In genomic region chr7:77827999-77828398, GRCh38 we compare ENCODE assay signal across 23 cellular contexts. TPM values are rescaled to one million over a fixed set of nuclear protein-coding genes. Genes with fewer than 3 reads are reported as not detected.
DNase-seq lines count a peak whose midpoint lies in the region; ATAC-seq, FAIRE-seq and TF ChIP-seq lines count a peak whose summit lies in the region.
"Had no signal": no experiment of that assay in that cellular context is flagged by ENCODE, and none has a peak within 500 bp of the region (broad histone marks: within the 10 kb centered on the region; RNA-seq: fewer than 3 reads in every experiment).

No MANE protein-coding gene starts in this region.

- peak; percentile 18 for DNase-seq in NCI-H2196 (lab: John Stamatoyannopoulos, UW; ENCODE audit: unreplicated experiment)
- DNase-seq in NCI-H2196 treated with DMSO at 0.1 percent for 48 hours (lab: John Stamatoyannopoulos, UW; ENCODE audit: unreplicated experiment) = no peak
- peak; percentile 62 to 65 for DNase-seq in Kasumi-1 (lab: John Stamatoyannopoulos, UW)
- DNase-seq in OCI-LY7 (ENCODE audit: low spot score) = no peak
- no peak for DNase-seq in activated CD4-positive, alpha-beta T cell treated with anti-CD3 and anti-CD28 coated beads, Interleukin-2, amount 10 ng/mL, durations not matched to agents 7 days and 5 days
- no peak for DNase-seq in neuronal stem cell (ENCODE audit: low spot score)
- DNase-seq: ACHN; activated CD4-positive, alpha-beta T cell treated with anti-CD3 and anti-CD28 coated beads, Interleukin-2, amount 50 U/mL, for 4 hours; activated naive CD4-positive, alpha-beta T cell; CD4-positive, alpha-beta T cell; islet precursor cell; NCI-H1092; NCI-H446 treated with DMSO at 0.1 percent for 48 hours; right lobe of liver; stimulated activated naive CD8-positive, alpha-beta T cell treated with anti-CD3 and anti-CD28 coated beads, Interleukin-15, amount 100 ng/mL, for 72 hours had no signal

- H3K27me3 ChIP-seq in neuronal stem cell (ENCODE audit: control insufficient read depth in 3 of 3, insufficient read depth in 3 of 3, low read depth in 1 of 3, low read length in 3 of 3) = no peaks in the 10 kb centered on the region
- H3K27me3 ChIP-seq: ascending aorta, hepatocyte, right lobe of liver had no signal

- H4K91ac ChIP-seq in neuronal stem cell (ENCODE audit: low read depth, low read length, poor library complexity) = no peak overlapping the region

- WGBS in neuronal stem cell (ENCODE audit: extremely low coverage in 2 of 2, insufficient read length in 2 of 2, insufficient replicate concordance in 1 of 2), 2 donors = no CpG with 5 or more reads among the region's 2 CpGs

- H3K9me2 ChIP-seq in OCI-LY7 (ENCODE audit: insufficient read depth, low read length) = no peaks in the 10 kb centered on the region

- FAIRE-seq in islet of Langerhans (lab: Jason Lieb, UNC) = peak; percentile 45
- FAIRE-seq: GM19239, H54 had no signal

- no peak overlapping the region for H3K4me3 Mint-ChIP-seq in activated CD4-positive, alpha-beta T cell treated with anti-CD3 and anti-CD28 coated beads, Interleukin-2, amount 10 ng/mL, durations not matched to agents 7 days and 5 days
- H3K4me3 Mint-ChIP-seq: CD4-positive, alpha-beta T cell; stimulated activated naive CD8-positive, alpha-beta T cell treated with anti-CD3 and anti-CD28 coated beads, Interleukin-15, amount 100 ng/mL, for 72 hours; type B pancreatic cell had no signal

- no peak overlapping the region for H2BK120ac ChIP-seq in neuronal stem cell (ENCODE audit: low read depth, low read length)

- H3K4ac ChIP-seq in neuronal stem cell (ENCODE audit: low read length) = no peak overlapping the region

- no peak overlapping the region for H2AK5ac ChIP-seq in neuronal stem cell (ENCODE audit: low read depth, low read length)

- TF ChIP-seq CTCF in OCI-LY7 (conservative IDR thresholded peaks at IDR 0.05; ENCODE audit: low read length) = no peak

- POLR2A ChIA-PET in OCI-LY7 (lab: Charles Lee) = interaction anchor here (0.7 to 3.3 kb wide), 6 partner anchors 10 to 253 kb away, joined by 3 to 10 read pairs (median 4); no protein-coding TSS in a partner anchor
- POLR2A ChIA-PET in activated CD4-positive, alpha-beta T cell treated with anti-CD3 and anti-CD28 coated beads, Interleukin-2, amount 10 ng/mL, durations not matched to agents 7 days and 5 days (lab: Charles Lee) = no interaction called here

- no peak overlapping the region for H3K14ac ChIP-seq in neuronal stem cell (ENCODE audit: low read length)

- CTCF ChIA-PET in OCI-LY7 (lab: Charles Lee; ENCODE audit: unreplicated experiment) = no interaction called here
- CTCF ChIA-PET in activated CD4-positive, alpha-beta T cell treated with anti-CD3 and anti-CD28 coated beads, Interleukin-2, amount 10 ng/mL, durations not matched to agents 7 days and 5 days (lab: Charles Lee) = interaction anchor here (1.2 kb wide), 1 partner anchor 10 kb away, joined by 3 read pairs; no protein-coding TSS in a partner anchor

- H3K27ac Mint-ChIP-seq in activated CD4-positive, alpha-beta T cell treated with anti-CD3 and anti-CD28 coated beads, Interleukin-2, amount 10 ng/mL, durations not matched to agents 7 days and 5 days = no peak overlapping the region
- H3K27ac Mint-ChIP-seq: CD4-positive, alpha-beta T cell; type B pancreatic cell had no signal

- no peak overlapping the region for H2AFZ ChIP-seq in OCI-LY7 (ENCODE audit: low read length)
- no peak overlapping the region for H2AFZ ChIP-seq in neuronal stem cell (ENCODE audit: low read length)
- H2AFZ ChIP-seq: hepatocyte had no signal

- peaks cover 24% of the 10 kb centered on the region for H3K9me3 Mint-ChIP-seq in activated CD4-positive, alpha-beta T cell treated with anti-CD3 and anti-CD28 coated beads, Interleukin-2, amount 10 ng/mL, durations not matched to agents 7 days and 5 days

- H3K4me2 ChIP-seq in OCI-LY7 (ENCODE audit: low read length) (peak overlapping the region; percentile 23; the same call in 1 of the 2 replicates), neuronal stem cell (ENCODE audit: insufficient read depth, low read length, poor library complexity, severe bottlenecking) (no peak overlapping the region)
- H3K4me2 ChIP-seq: hepatocyte had no signal

- H3K4me1 ChIP-seq in OCI-LY7 (ENCODE audit: insufficient read depth, low read length, poor library complexity, severe bottlenecking) (peaks cover 85% of the 10 kb centered on the region), neuronal stem cell (ENCODE audit: control insufficient read depth in 2 of 2, insufficient read depth in 1 of 2, low read depth in 1 of 2, low read length in 2 of 2) (peaks cover 0 to 2% of the 10 kb centered on the region in 2 donors)
- H3K4me1 ChIP-seq: right lobe of liver had no signal

- no peak for ATAC-seq in GM18519 (IDR thresholded peaks at IDR 0.05; ENCODE audit: low FRiP score, unreplicated experiment)
- ATAC-seq: right lobe of liver; stimulated activated naive CD8-positive, alpha-beta T cell treated with anti-CD3 and anti-CD28 coated beads, Interleukin-15, amount 100 ng/mL, for 72 hours had no signal

- no peak overlapping the region for H4K8ac ChIP-seq in neuronal stem cell (ENCODE audit: low read depth, low read length)

- H3K4me3 ChIP-seq in OCI-LY7 (ENCODE audit: low read depth, low read length, poor library complexity, severe bottlenecking) (no peak overlapping the region), neuronal stem cell (ENCODE audit: low read length in 2 of 2) (no peak overlapping the region)
- H3K4me3 ChIP-seq: ascending aorta, hepatocyte, right lobe of liver had no signal

- H3K27ac ChIP-seq in OCI-LY7 (ENCODE audit: low read depth, low read length, poor library complexity, severe bottlenecking) = peak overlapping the region; percentile 2
- no peak overlapping the region for H3K27ac ChIP-seq in neuronal stem cell (replicated peaks; ENCODE audit: low read length)
- H3K27ac ChIP-seq: ascending aorta, hepatocyte, right lobe of liver, RWPE1 had no signal

- peaks cover 45% of the 10 kb centered on the region for H3K4me1 Mint-ChIP-seq in activated CD4-positive, alpha-beta T cell treated with anti-CD3 and anti-CD28 coated beads, Interleukin-2, amount 10 ng/mL, durations not matched to agents 7 days and 5 days

- peaks cover 98% of the 10 kb centered on the region for H3K79me2 ChIP-seq in OCI-LY7 (ENCODE audit: insufficient read depth, low read depth, low read length)

- intact Hi-C loops in OCI-LY7 (cut with micrococcal nuclease; ENCODE audit: unreplicated experiment) = no loop called here

- peaks cover 34% of the 10 kb centered on the region for H3K36me3 Mint-ChIP-seq in activated CD4-positive, alpha-beta T cell treated with anti-CD3 and anti-CD28 coated beads, Interleukin-2, amount 10 ng/mL, durations not matched to agents 7 days and 5 days (ENCODE audit: low read depth)

- H4K20me1 ChIP-seq in OCI-LY7 (ENCODE audit: insufficient read depth, low read length) = 0 out of 2 replicates have a peak, but pooled peaks cover 1% of the 10 kb centered on the region

- H2BK15ac ChIP-seq in neuronal stem cell (ENCODE audit: low read length) = no peak overlapping the region

- H2BK5ac ChIP-seq in neuronal stem cell (ENCODE audit: low read length) = no peak overlapping the region

- H3K18ac ChIP-seq in neuronal stem cell (ENCODE audit: low read length) = no peak overlapping the region

- no peaks in the 10 kb centered on the region for H3K27me3 Mint-ChIP-seq in activated CD4-positive, alpha-beta T cell treated with anti-CD3 and anti-CD28 coated beads, Interleukin-2, amount 10 ng/mL, durations not matched to agents 7 days and 5 days
- H3K27me3 Mint-ChIP-seq: CD4-positive, alpha-beta T cell; stimulated activated naive CD8-positive, alpha-beta T cell treated with anti-CD3 and anti-CD28 coated beads, Interleukin-15, amount 100 ng/mL, for 72 hours; type B pancreatic cell had no signal

- H2BK12ac ChIP-seq in neuronal stem cell (ENCODE audit: low read length) = no peak overlapping the region

- no peak overlapping the region for H3K23ac ChIP-seq in neuronal stem cell (ENCODE audit: low read depth, low read length, poor library complexity)

- H3K9me3 ChIP-seq in OCI-LY7 (ENCODE audit: low read length) (peaks cover 32% of the 10 kb centered on the region), neuronal stem cell (replicated peaks in 1 of 2; ENCODE audit: control insufficient read depth in 2 of 2, insufficient read depth in 1 of 2, low read depth in 1 of 2, low read length in 2 of 2) (no peaks in the 10 kb centered on the region)

- H3K79me1 ChIP-seq in neuronal stem cell (ENCODE audit: low read depth, low read length) = no peaks in the 10 kb centered on the region

- H3K36me3 ChIP-seq in OCI-LY7 (ENCODE audit: insufficient read depth, low read length) (peaks cover 43% of the 10 kb centered on the region), neuronal stem cell (replicated peaks in 1 of 2; ENCODE audit: control insufficient read depth in 2 of 2, insufficient read depth in 2 of 2, low read length in 2 of 2) (peaks cover 0 to 6% of the 10 kb centered on the region in 2 donors)
- H3K36me3 ChIP-seq: ascending aorta, right lobe of liver had no signal

- BruUV-seq in OCI-LY7 (replicated peaks; lab: Mats Ljungman, UMichigan) = no TSS peak

- no peak overlapping the region for H3K9ac ChIP-seq in neuronal stem cell (ENCODE audit: low read depth, low read length, poor library complexity)

RNA-seq across cellular contexts. Expression of gene PHTF2, which starts 29.4 kb away (rescaled TPM):
- 26.9 and 29.6 TPM in 2 replicates for total RNA-seq in OCI-LY7 (2014; rRNA removed; shearing (Covaris generic))
- 62.0 and 62.4 TPM in 2 replicates for total RNA-seq in OCI-LY7 (2022)
- 10 to 100 TPM; 33.6 to 39.5 TPM for total RNA-seq in activated CD4-positive, alpha-beta T cell treated with anti-CD3 and anti-CD28 coated beads, Interleukin-2, amount 10 ng/mL, durations not matched to agents 7 days and 5 days
- polyA plus RNA-seq in neuronal stem cell (2013, experiment 1 of 2) = 22.0 TPM
- 21.6 TPM for polyA plus RNA-seq in neuronal stem cell (2013, experiment 2 of 2)

RNA-seq across cellular contexts. Expression of gene TMEM60, which starts 29.8 kb away (rescaled TPM):
- total RNA-seq in OCI-LY7 (2014; rRNA removed; shearing (Covaris generic)) = 14.6 and 19.2 TPM in 2 replicates
- total RNA-seq in OCI-LY7 (2022) = 23.5 and 29.7 TPM in 2 replicates
- total RNA-seq in activated CD4-positive, alpha-beta T cell treated with anti-CD3 and anti-CD28 coated beads, Interleukin-2, amount 10 ng/mL, durations not matched to agents 7 days and 5 days = 10 to 100 TPM; 15.2 to 15.9 TPM
- polyA plus RNA-seq in neuronal stem cell (2013, experiment 1 of 2) = 36.4 TPM
- polyA plus RNA-seq in neuronal stem cell (2013, experiment 2 of 2) = 36.2 TPM
- total RNA-seq: ascending aorta had no signal

Comparison
In these comparisons a context has a peak if more than half of its experiments do, and no peak if none do; other contexts are left out.
1. DNase-seq: peak in NCI-H2196 (single experiment) and Kasumi-1 (2 of 2); none in NCI-H2196 treated with DMSO at 0.1 percent for 48 hours (single experiment), OCI-LY7 (single experiment), activated CD4-positive, alpha-beta T cell treated with anti-CD3 and anti-CD28 coated beads, Interleukin-2, amount 10 ng/mL, durations not matched to agents 7 days and 5 days (single experiment) and neuronal stem cell (single experiment).